Comparison of ENCODE assay signal across 13 cellular contexts in the genomic region with DNA sequence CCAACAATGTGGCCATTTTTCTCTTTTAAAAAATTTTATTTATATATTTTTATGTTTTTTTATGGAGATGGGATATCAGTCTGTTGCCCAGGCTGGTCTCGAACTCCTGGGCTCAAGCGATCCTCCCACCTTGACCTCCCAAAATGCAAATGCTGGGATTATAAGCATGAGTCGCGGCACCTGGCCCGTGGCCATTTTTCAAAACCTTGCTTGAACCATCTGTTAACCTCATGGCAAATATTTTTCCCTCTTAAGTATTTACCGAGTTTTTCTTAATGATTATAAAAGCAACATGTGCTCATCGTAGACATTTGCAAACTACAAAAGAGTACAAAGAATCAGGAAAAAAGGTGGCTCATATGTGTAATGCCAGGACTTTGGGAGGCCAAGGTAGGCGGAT.
DNase-seq lines count a peak whose midpoint lies in the region; ATAC-seq and TF ChIP-seq lines count a peak whose summit lies in the region.
"Had no signal": no experiment of that assay in that cellular context is flagged by ENCODE, and none has a peak within 500 bp of the region (broad histone marks: within the 10 kb centered on the region; RNA-seq: fewer than 3 reads in every experiment).

No MANE protein-coding gene starts in this region.

- no peak overlapping the region for H3K9ac ChIP-seq in neuronal stem cell (ENCODE audit: low read depth, low read length, poor library complexity)

- no peak overlapping the region for H4K91ac ChIP-seq in neuronal stem cell (ENCODE audit: low read depth, low read length, poor library complexity)

- H3K9me3 ChIP-seq in AG04450 (ENCODE audit: control insufficient read depth, insufficient read depth, low read length) (no peaks in the 10 kb centered on the region), esophagus muscularis mucosa (no peaks in the 10 kb centered on the region), neuronal stem cell (replicated peaks in 1 of 2; ENCODE audit: control insufficient read depth in 2 of 2, insufficient read depth in 1 of 2, low read depth in 1 of 2, low read length in 2 of 2) (no peaks in the 10 kb centered on the region)
- H3K9me3 ChIP-seq: HAP-1, SJCRH30 had no signal

- DNase-seq in AG04450 (ENCODE audit: low read depth, low spot score) (no peak), esophagus muscularis mucosa (ENCODE audit: extremely low spot score) (no peak), osteocyte (ENCODE audit: extremely low spot score, unreplicated experiment) (no peak), HuH-7 (ENCODE audit: low spot score) (no peak), neuronal stem cell (ENCODE audit: low spot score) (no peak), immature natural killer cell (no peak)
- DNase-seq: anterior cingulate cortex; SJCRH30; stimulated activated naive B cell treated with anti-CD40 and anti-IgM and Interleukin-4, amounts not matched to agents 10 μg/mL and 1 μg/mL and 100 μg/mL, for 72 hours had no signal

- H3K27me3 Mint-ChIP-seq in IgD-negative memory B cell (peaks cover 1% of the 10 kb centered on the region), osteocyte (ENCODE audit: unreplicated experiment) (no peaks in the 10 kb centered on the region), immature natural killer cell (ENCODE audit: low read depth in 3 of 3) (peaks cover 0 to 5% (median 0%) of the 10 kb centered on the region in 3 donors)
- H3K27me3 Mint-ChIP-seq: stimulated activated naive B cell treated with anti-CD40 and anti-IgM and Interleukin-4, amounts not matched to agents 10 μg/mL and 1 μg/mL and 100 μg/mL, for 72 hours had no signal

- CTCF ChIA-PET in AG04450 (lab: Charles Lee) = no interaction called here

- intact Hi-C loops in esophagus muscularis mucosa (cut with DNase I) = no loop called here

- H3K18ac ChIP-seq in neuronal stem cell (ENCODE audit: low read length) = no peak overlapping the region

- H3K36me3 ChIP-seq in esophagus muscularis mucosa (peaks cover 11 to 54% (median 34%) of the 10 kb centered on the region in 4 donors), neuronal stem cell (replicated peaks in 1 of 2; ENCODE audit: control insufficient read depth in 2 of 2, insufficient read depth in 2 of 2, low read length in 2 of 2) (peaks cover 0 to 6% of the 10 kb centered on the region in 2 donors)

- no peak for ATAC-seq in HG02759 (IDR thresholded peaks at IDR 0.05; ENCODE audit: unreplicated experiment)
- ATAC-seq: stimulated activated naive B cell treated with anti-CD40 and anti-IgM and Interleukin-4, amounts not matched to agents 10 μg/mL and 1 μg/mL and 100 μg/mL, for 72 hours had no signal

- H2AK5ac ChIP-seq in neuronal stem cell (ENCODE audit: low read depth, low read length) = no peak overlapping the region

- no peaks in the 10 kb centered on the region for H3K9me3 Mint-ChIP-seq in IgD-negative memory B cell
- H3K9me3 Mint-ChIP-seq in osteocyte (ENCODE audit: unreplicated experiment) = no peaks in the 10 kb centered on the region
- no peaks in the 10 kb centered on the region for H3K9me3 Mint-ChIP-seq in immature natural killer cell
- H3K9me3 Mint-ChIP-seq: activated T-helper 1 cell treated with anti-CD3 and anti-CD28 coated beads, Interleukin-12 subunit alpha, Interleukin-12 subunit beta, Interleukin-2, Interleukin-4 antibody, amounts not matched to agents 30 ng/mL and 10 ng/mL and 1 ng/mL, durations not matched to agents 14 hours and 24 hours and 36 hours; stimulated activated naive B cell treated with anti-CD40 and anti-IgM and Interleukin-4, amounts not matched to agents 10 μg/mL and 1 μg/mL and 100 μg/mL, for 72 hours had no signal

- H3K27ac Mint-ChIP-seq in IgD-negative memory B cell (peak overlapping the region in 2 of 3 donors; percentile 59 to 67), osteocyte (ENCODE audit: unreplicated experiment) (peak overlapping the region; percentile 87), immature natural killer cell (no peak overlapping the region)
- H3K27ac Mint-ChIP-seq: activated T-helper 1 cell treated with anti-CD3 and anti-CD28 coated beads, Interleukin-12 subunit alpha, Interleukin-12 subunit beta, Interleukin-2, Interleukin-4 antibody, amounts not matched to agents 30 ng/mL and 10 ng/mL and 1 ng/mL, durations not matched to agents 14 hours and 24 hours and 36 hours had no signal

- TF ChIP-seq CTCF in AG04450 (IDR thresholded peaks at IDR 0.05; ENCODE audit: low read depth, low read length) (no peak), esophagus muscularis mucosa (IDR thresholded peaks at IDR 0.05) (no peak), osteocyte (IDR thresholded peaks at IDR 0.05) (no peak)

- peak overlapping the region in 1 of 4 donors; percentile 75 for H3K4me3 Mint-ChIP-seq in IgD-negative memory B cell
- H3K4me3 Mint-ChIP-seq in osteocyte (ENCODE audit: unreplicated experiment) = no peak overlapping the region
- H3K4me3 Mint-ChIP-seq in immature natural killer cell = no peak overlapping the region
- H3K4me3 Mint-ChIP-seq: activated T-helper 1 cell treated with anti-CD3 and anti-CD28 coated beads, Interleukin-12 subunit alpha, Interleukin-12 subunit beta, Interleukin-2, Interleukin-4 antibody, amounts not matched to agents 30 ng/mL and 10 ng/mL and 1 ng/mL, durations not matched to agents 14 hours and 24 hours and 36 hours; stimulated activated naive B cell treated with anti-CD40 and anti-IgM and Interleukin-4, amounts not matched to agents 10 μg/mL and 1 μg/mL and 100 μg/mL, for 72 hours had no signal

- no peak overlapping the region for H2BK120ac ChIP-seq in neuronal stem cell (ENCODE audit: low read depth, low read length)

- H3K4me2 ChIP-seq in neuronal stem cell (ENCODE audit: insufficient read depth, low read length, poor library complexity, severe bottlenecking) = no peak overlapping the region

- no peak overlapping the region for H2BK15ac ChIP-seq in neuronal stem cell (ENCODE audit: low read length)

- no peak for TF ChIP-seq POLR2A in esophagus muscularis mucosa (IDR thresholded peaks at IDR 0.05; ENCODE audit: low read depth)

- H3K36me3 Mint-ChIP-seq in IgD-negative memory B cell (peaks cover 14% of the 10 kb centered on the region), osteocyte (ENCODE audit: unreplicated experiment) (peaks cover 64% of the 10 kb centered on the region), immature natural killer cell (peaks cover 21 to 34% (median 26%) of the 10 kb centered on the region in 3 donors)

- H2BK12ac ChIP-seq in neuronal stem cell (ENCODE audit: low read length) = no peak overlapping the region

- H3K14ac ChIP-seq in neuronal stem cell (ENCODE audit: low read length) = no peak overlapping the region

- H3K4me1 Mint-ChIP-seq in IgD-negative memory B cell = peaks cover 13 to 19% (median 15%) of the 10 kb centered on the region in 3 donors
- H3K4me1 Mint-ChIP-seq in osteocyte (ENCODE audit: unreplicated experiment) = peaks cover 31% of the 10 kb centered on the region
- no peaks in the 10 kb centered on the region for H3K4me1 Mint-ChIP-seq in immature natural killer cell

- no peak overlapping the region for H3K4me3 ChIP-seq in AG04450 (ENCODE audit: low read depth, low read length)
- H3K4me3 ChIP-seq in esophagus muscularis mucosa = no peak overlapping the region
- H3K4me3 ChIP-seq in neuronal stem cell (ENCODE audit: low read length in 2 of 2) = no peak overlapping the region
- H3K4me3 ChIP-seq: HAP-1, SJCRH30 had no signal

- TF ChIP-seq EP300 in esophagus muscularis mucosa (IDR thresholded peaks at IDR 0.05) = no peak

- no peak overlapping the region for H4K8ac ChIP-seq in neuronal stem cell (ENCODE audit: low read depth, low read length)

- H3K27me3 ChIP-seq in AG04450 (ENCODE audit: control insufficient read depth, insufficient read depth, low read length) (no peaks in the 10 kb centered on the region), esophagus muscularis mucosa (no peaks in the 10 kb centered on the region), neuronal stem cell (ENCODE audit: control insufficient read depth in 3 of 3, insufficient read depth in 3 of 3, low read depth in 1 of 3, low read length in 3 of 3) (no peaks in the 10 kb centered on the region)
- H3K27me3 ChIP-seq: SJCRH30 had no signal

- POLR2A ChIA-PET in AG04450 (lab: Yijun Ruan, JAX) = interaction anchor here (1.3 kb wide), 1 partner anchor 14 kb away, joined by 3 read pairs; no protein-coding TSS in a partner anchor

- H3K23ac ChIP-seq in neuronal stem cell (ENCODE audit: low read depth, low read length, poor library complexity) = no peak overlapping the region

- no peak overlapping the region for H2BK5ac ChIP-seq in neuronal stem cell (ENCODE audit: low read length)

- H3K4me1 ChIP-seq in esophagus muscularis mucosa = peaks cover 18 to 100% (median 97%) of the 10 kb centered on the region in 4 donors
- H3K4me1 ChIP-seq in neuronal stem cell (ENCODE audit: control insufficient read depth in 2 of 2, insufficient read depth in 1 of 2, low read depth in 1 of 2, low read length in 2 of 2) = peaks cover 5 to 9% of the 10 kb centered on the region in 2 donors
- H3K4me1 ChIP-seq: HAP-1, SJCRH30 had no signal

- peak overlapping the region; percentile 82 for H3K27ac ChIP-seq in AG04450 (ENCODE audit: low read depth, low read length)
- peak overlapping the region; percentile 87 to 90 (median 88) for H3K27ac ChIP-seq in esophagus muscularis mucosa (replicated peaks in 1 of 4)
- H3K27ac ChIP-seq in neuronal stem cell (replicated peaks; ENCODE audit: low read length) = no peak overlapping the region
- H3K27ac ChIP-seq: SJCRH30 had no signal

- H2AFZ ChIP-seq in neuronal stem cell (ENCODE audit: low read length) = no peak overlapping the region

- 53% methylated on average over 8 of the region's 8 CpGs for WGBS in esophagus muscularis mucosa
- WGBS in neuronal stem cell (ENCODE audit: extremely low coverage in 2 of 2, insufficient read length in 2 of 2, insufficient replicate concordance in 1 of 2), 2 donors = no CpG with 5 or more reads among the region's 8 CpGs

- H3K79me1 ChIP-seq in neuronal stem cell (ENCODE audit: low read depth, low read length) = no peaks in the 10 kb centered on the region

- H3K4ac ChIP-seq in neuronal stem cell (ENCODE audit: low read length) = no peak overlapping the region

Comparison
In these comparisons a context has a peak if more than half of its experiments do, and no peak if none do; other contexts are left out.
1. H3K27ac Mint-ChIP-seq: peak in IgD-negative memory B cell (2 of 3) and osteocyte (single experiment); none in immature natural killer cell (0 of 6).